Comparison of ENCODE assay signal across 19 cellular contexts in the genomic region with DNA sequence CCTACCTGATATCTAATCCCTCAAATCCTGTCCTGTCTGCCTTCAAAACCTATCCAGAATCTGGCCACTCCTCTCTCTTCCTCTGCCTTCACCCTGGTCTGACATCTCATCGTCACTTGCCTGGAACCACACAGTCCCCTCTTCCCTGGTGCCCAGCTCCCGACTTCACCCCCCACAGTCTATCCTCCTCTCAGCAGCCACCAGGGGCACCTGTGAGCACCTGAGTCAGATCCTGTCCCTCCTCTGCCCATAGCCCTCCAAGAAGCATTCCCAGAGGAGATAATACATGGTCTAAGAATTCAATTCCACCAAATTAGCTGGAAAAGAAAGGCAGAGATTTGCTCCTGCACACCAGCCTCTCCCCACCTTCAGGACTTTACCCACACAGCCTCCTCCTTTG. TPM values are rescaled to one million over a fixed set of nuclear protein-coding genes. Genes with fewer than 3 reads are reported as not detected.
DNase-seq lines count a peak whose midpoint lies in the region; ATAC-seq and TF ChIP-seq lines count a peak whose summit lies in the region.
"Had no signal": no experiment of that assay in that cellular context is flagged by ENCODE, and none has a peak within 500 bp of the region (broad histone marks: within the 10 kb centered on the region; RNA-seq: fewer than 3 reads in every experiment).

No MANE protein-coding gene starts in this region.

- ATAC-seq in HG03280 (IDR thresholded peaks at IDR 0.05; ENCODE audit: unreplicated experiment): no peak
- ATAC-seq: activated T-cell treated with anti-CD3 and anti-CD28 coated beads, Interleukin-2, amount 50 U/mL, for 72 hours; right cardiac atrium; upper lobe of right lung had no signal

- DNase-seq in DMS53 (lab: John Stamatoyannopoulos, UW) (peak; percentile 16), DMS53 treated with DMSO at 0.1 percent for 48 hours (lab: John Stamatoyannopoulos, UW; ENCODE audit: unreplicated experiment) (no peak), H7 (peak; percentile 69), brain microvascular endothelial cell (no peak), kidney epithelial cell (ENCODE audit: low read depth) (no peak), NCI-H446 (lab: John Stamatoyannopoulos, UW) (no peak)
- no peak for DNase-seq in stimulated activated CD4-positive, alpha-beta T cell treated with anti-CD3 and anti-CD28 coated beads, Interleukin-2, amount 100 ng/mL, for 48 hours
- DNase-seq: 8988T; activated CD8-positive, alpha-beta memory T cell treated with anti-CD3 and anti-CD28 coated beads for 24 hours; activated naive CD8-positive, alpha-beta T cell treated with anti-CD3 and anti-CD28 coated beads, Interleukin-2, amount 10 ng/mL, durations not matched to agents 7 days and 5 days; activated T-cell treated with anti-CD3 and anti-CD28 coated beads, Interleukin-2, amount 50 U/mL, for 72 hours; cortex of kidney; NCI-H1694 treated with DMSO at 0.1 percent for 48 hours; occipital lobe; right cardiac atrium; stimulated activated CD4-positive, alpha-beta T cell treated with anti-CD3 and anti-CD28 coated beads, Interleukin-12 subunit alpha, Interleukin-12 subunit beta, amount 100 ng/mL, for 4 hours; upper lobe of right lung had no signal

- peak; percentile 38 for TF ChIP-seq CTCF in brain microvascular endothelial cell (IDR thresholded peaks at IDR 0.05; ENCODE audit: low read depth, low read length, missing control alignments)
- peak; percentile 21 for TF ChIP-seq CTCF in kidney epithelial cell (IDR thresholded peaks at IDR 0.05; ENCODE audit: insufficient read depth, low read length, poor library complexity, severe bottlenecking)

- H3K4me3 ChIP-seq in H7 (ENCODE audit: insufficient read depth, low read depth, low read length): no peak overlapping the region
- H3K4me3 ChIP-seq in brain microvascular endothelial cell (ENCODE audit: low read depth, low read length): no peak overlapping the region
- no peak overlapping the region for H3K4me3 ChIP-seq in kidney epithelial cell (ENCODE audit: low read depth, low read length)
- H3K4me3 ChIP-seq: lung, upper lobe of right lung had no signal

- H3K27me3 ChIP-seq in H7 (ENCODE audit: control insufficient read depth, insufficient read depth, low read length) (peaks cover 24% of the 10 kb centered on the region), brain microvascular endothelial cell (replicated peaks) (peaks cover 2% of the 10 kb centered on the region), kidney epithelial cell (ENCODE audit: control insufficient read depth, insufficient read depth, low read length) (peaks cover 2% of the 10 kb centered on the region)

- H3K36me3 ChIP-seq in H7 (replicated peaks; ENCODE audit: control insufficient read depth, insufficient read depth, low read length) (no peaks in the 10 kb centered on the region), brain microvascular endothelial cell (replicated peaks) (no peaks in the 10 kb centered on the region), kidney epithelial cell (ENCODE audit: control insufficient read depth, insufficient read depth, low read length) (no peaks in the 10 kb centered on the region)
- H3K36me3 ChIP-seq: upper lobe of right lung had no signal

- in situ Hi-C loops in brain microvascular endothelial cell (cut with HindIII; ENCODE audit: low pct_ligation_motif_present, low sequenced_read_pairs): no loop called here

- H3K27ac ChIP-seq in brain microvascular endothelial cell: no peak overlapping the region
- H3K27ac ChIP-seq: upper lobe of right lung had no signal

RNA-seq across cellular contexts. Expression of a gene that starts 48.9 kb away (rescaled TPM):
- not detected in 2 replicates for total RNA-seq in H7 (2014; rRNA removed; shearing (Covaris generic))
- not detected in 2 replicates for total RNA-seq in kidney epithelial cell
- total RNA-seq: activated naive CD8-positive, alpha-beta T cell treated with anti-CD3 and anti-CD28 coated beads, Interleukin-2, amount 10 ng/mL, durations not matched to agents 7 days and 5 days; activated T-cell treated with anti-CD3 and anti-CD28 coated beads, Interleukin-2, amount 50 U/mL, for 72 hours; lung; occipital lobe; right cardiac atrium; upper lobe of right lung had no signal

Comparison
In these comparisons a context has a peak if more than half of its experiments do, and no peak if none do; other contexts are left out.
1. DNase-seq: peak in DMS53 (single experiment) and H7 (single experiment); none in DMS53 treated with DMSO at 0.1 percent for 48 hours (single experiment), brain microvascular endothelial cell (single experiment), kidney epithelial cell (single experiment), NCI-H446 (0 of 2) and stimulated activated CD4-positive, alpha-beta T cell treated with anti-CD3 and anti-CD28 coated beads, Interleukin-2, amount 100 ng/mL, for 48 hours (0 of 2).